In genomic region chr1:168545678-168546552, GRCh38 we compare ENCODE assay signal across 1 cellular context.
TF ChIP-seq lines count a peak whose summit lies in the region.
"Not testable (repeated sequence)": the region's sequence is repeated elsewhere in the genome, so short reads cannot be mapped to it uniquely, and the experiment has no call there.

No MANE protein-coding gene starts in this region.

TF ChIP-seq in HepG2, 621 proteins besides CTCF, POLR2A, EP300 and RAD21:
- TF ChIP-seq, protein P1, sequence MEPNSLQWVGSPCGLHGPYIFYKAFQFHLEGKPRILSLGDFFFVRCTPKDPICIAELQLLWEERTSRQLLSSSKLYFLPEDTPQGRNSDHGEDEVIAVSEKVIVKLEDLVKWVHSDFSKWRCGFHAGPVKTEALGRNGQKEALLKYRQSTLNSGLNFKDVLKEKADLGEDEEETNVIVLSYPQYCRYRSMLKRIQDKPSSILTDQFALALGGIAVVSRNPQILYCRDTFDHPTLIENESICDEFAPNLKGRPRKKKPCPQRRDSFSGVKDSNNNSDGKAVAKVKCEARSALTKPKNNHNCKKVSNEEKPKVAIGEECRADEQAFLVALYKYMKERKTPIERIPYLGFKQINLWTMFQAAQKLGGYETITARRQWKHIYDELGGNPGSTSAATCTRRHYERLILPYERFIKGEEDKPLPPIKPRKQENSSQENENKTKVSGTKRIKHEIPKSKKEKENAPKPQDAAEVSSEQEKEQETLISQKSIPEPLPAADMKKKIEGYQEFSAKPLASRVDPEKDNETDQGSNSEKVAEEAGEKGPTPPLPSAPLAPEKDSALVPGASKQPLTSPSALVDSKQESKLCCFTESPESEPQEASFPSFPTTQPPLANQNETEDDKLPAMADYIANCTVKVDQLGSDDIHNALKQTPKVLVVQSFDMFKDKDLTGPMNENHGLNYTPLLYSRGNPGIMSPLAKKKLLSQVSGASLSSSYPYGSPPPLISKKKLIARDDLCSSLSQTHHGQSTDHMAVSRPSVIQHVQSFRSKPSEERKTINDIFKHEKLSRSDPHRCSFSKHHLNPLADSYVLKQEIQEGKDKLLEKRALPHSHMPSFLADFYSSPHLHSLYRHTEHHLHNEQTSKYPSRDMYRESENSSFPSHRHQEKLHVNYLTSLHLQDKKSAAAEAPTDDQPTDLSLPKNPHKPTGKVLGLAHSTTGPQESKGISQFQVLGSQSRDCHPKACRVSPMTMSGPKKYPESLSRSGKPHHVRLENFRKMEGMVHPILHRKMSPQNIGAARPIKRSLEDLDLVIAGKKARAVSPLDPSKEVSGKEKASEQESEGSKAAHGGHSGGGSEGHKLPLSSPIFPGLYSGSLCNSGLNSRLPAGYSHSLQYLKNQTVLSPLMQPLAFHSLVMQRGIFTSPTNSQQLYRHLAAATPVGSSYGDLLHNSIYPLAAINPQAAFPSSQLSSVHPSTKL (CRISPR knock-in tag; IDR thresholded peaks at IDR 0.05) = peak; percentile 65
- TF ChIP-seq ZKSCAN8 (CRISPR knock-in tag; IDR thresholded peaks at IDR 0.05; ENCODE audit: borderline replicate concordance) (peak; percentile 37; the same call in 1 of the 2 replicates), ZNF331 (CRISPR knock-in tag; IDR thresholded peaks at IDR 0.05) (peak; percentile 65; the same call in 1 of the 2 replicates), STAG1 (CRISPR knock-in tag; IDR thresholded peaks at IDR 0.05) (peak; percentile 77), MIXL1 (CRISPR knock-in tag; IDR thresholded peaks at IDR 0.05) (peak; percentile 76), SMAD3 (CRISPR knock-in tag; IDR thresholded peaks at IDR 0.05) (0 out of 2 replicates have a peak, but pooled peaks have one; percentile 23), GATAD1 (CRISPR knock-in tag; IDR thresholded peaks at IDR 0.05) (0 out of 2 replicates have a peak, but pooled peaks have one; percentile 16), GATAD2A (CRISPR knock-in tag; IDR thresholded peaks at IDR 0.05) (peak; percentile 58), SKI (IDR thresholded peaks at IDR 0.05; ENCODE audit: partially characterized antibody) (peak; percentile 14), ZBTB25 (CRISPR knock-in tag; IDR thresholded peaks at IDR 0.05) (0 out of 2 replicates have a peak, but pooled peaks have one; percentile 22), BCL6 (CRISPR knock-in tag; IDR thresholded peaks at IDR 0.05) (peak; percentile 47), SOX13 (CRISPR knock-in tag; conservative IDR thresholded peaks at IDR 0.05 in 1 of 2, IDR thresholded peaks at IDR 0.05 in 1 of 2) (peak in 1 of 2 experiments; percentile 43; a peak in 1 of 4 replicates), ZNF644 (CRISPR knock-in tag; IDR thresholded peaks at IDR 0.05; ENCODE audit: low read depth) (0 out of 2 replicates have a peak, but pooled peaks have one; percentile 55), RXRB (CRISPR knock-in tag; IDR thresholded peaks at IDR 0.05; ENCODE audit: borderline replicate concordance) (peak; percentile 34; the same call in 1 of the 2 replicates), NCOR1 (IDR thresholded peaks at IDR 0.05; ENCODE audit: borderline replicate concordance, low read length) (peak; percentile 45; the same call in 1 of the 2 replicates), ELF3 (CRISPR knock-in tag; IDR thresholded peaks at IDR 0.05) (0 out of 2 replicates have a peak, but pooled peaks have one; percentile 36), CEBPB (IDR thresholded peaks at IDR 0.05; ENCODE audit: borderline replicate concordance, low read depth, low read length) (peak; percentile 94), ERF (CRISPR knock-in tag; IDR thresholded peaks at IDR 0.05) (0 out of 2 replicates have a peak, but pooled peaks have one; percentile 57), FOXA3 (CRISPR knock-in tag; IDR thresholded peaks at IDR 0.05) (peak; percentile 42; the same call in 1 of the 2 replicates), CEBPG (CRISPR knock-in tag; IDR thresholded peaks at IDR 0.05) (peak; percentile 95), THRA (CRISPR knock-in tag; IDR thresholded peaks at IDR 0.05; ENCODE audit: borderline replicate concordance) (0 out of 2 replicates have a peak, but pooled peaks have one; percentile 23), KAT8 (CRISPR knock-in tag; IDR thresholded peaks at IDR 0.05) (peak; percentile 39; the same call in 1 of the 2 replicates), SMC3 (IDR thresholded peaks at IDR 0.05; ENCODE audit: low read length) (peak; percentile 78), KLF16 (CRISPR knock-in tag; IDR thresholded peaks at IDR 0.05) (0 out of 4 replicates have a peak, but pooled peaks of 1 of the 2 experiments have one; percentile 36), HNF4A (CRISPR knock-in tag; IDR thresholded peaks at IDR 0.05) (peak; percentile 23; the same call in 1 of the 2 replicates), HDAC2 (CRISPR knock-in tag; IDR thresholded peaks at IDR 0.05) (0 out of 2 replicates have a peak, but pooled peaks have one; percentile 29), SOX5 (CRISPR knock-in tag; IDR thresholded peaks at IDR 0.05; ENCODE audit: borderline replicate concordance) (peak; percentile 42; the same call in 1 of the 2 replicates), RCOR2 (CRISPR knock-in tag; IDR thresholded peaks at IDR 0.05) (0 out of 2 replicates have a peak, but pooled peaks have one; percentile 38), HOMEZ (CRISPR knock-in tag; IDR thresholded peaks at IDR 0.05; ENCODE audit: low read depth) (peak; percentile 84)
- TF ChIP-seq, protein P2, sequence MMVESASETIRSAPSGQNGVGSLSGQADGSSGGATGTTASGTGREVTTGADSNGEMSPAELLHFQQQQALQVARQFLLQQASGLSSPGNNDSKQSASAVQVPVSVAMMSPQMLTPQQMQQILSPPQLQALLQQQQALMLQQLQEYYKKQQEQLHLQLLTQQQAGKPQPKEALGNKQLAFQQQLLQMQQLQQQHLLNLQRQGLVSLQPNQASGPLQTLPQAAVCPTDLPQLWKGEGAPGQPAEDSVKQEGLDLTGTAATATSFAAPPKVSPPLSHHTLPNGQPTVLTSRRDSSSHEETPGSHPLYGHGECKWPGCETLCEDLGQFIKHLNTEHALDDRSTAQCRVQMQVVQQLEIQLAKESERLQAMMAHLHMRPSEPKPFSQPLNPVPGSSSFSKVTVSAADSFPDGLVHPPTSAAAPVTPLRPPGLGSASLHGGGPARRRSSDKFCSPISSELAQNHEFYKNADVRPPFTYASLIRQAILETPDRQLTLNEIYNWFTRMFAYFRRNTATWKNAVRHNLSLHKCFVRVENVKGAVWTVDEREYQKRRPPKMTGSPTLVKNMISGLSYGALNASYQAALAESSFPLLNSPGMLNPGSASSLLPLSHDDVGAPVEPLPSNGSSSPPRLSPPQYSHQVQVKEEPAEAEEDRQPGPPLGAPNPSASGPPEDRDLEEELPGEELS (CRISPR knock-in tag; IDR thresholded peaks at IDR 0.05) = 0 out of 2 replicates have a peak, but pooled peaks have one; percentile 35
- TF ChIP-seq, protein P3, sequence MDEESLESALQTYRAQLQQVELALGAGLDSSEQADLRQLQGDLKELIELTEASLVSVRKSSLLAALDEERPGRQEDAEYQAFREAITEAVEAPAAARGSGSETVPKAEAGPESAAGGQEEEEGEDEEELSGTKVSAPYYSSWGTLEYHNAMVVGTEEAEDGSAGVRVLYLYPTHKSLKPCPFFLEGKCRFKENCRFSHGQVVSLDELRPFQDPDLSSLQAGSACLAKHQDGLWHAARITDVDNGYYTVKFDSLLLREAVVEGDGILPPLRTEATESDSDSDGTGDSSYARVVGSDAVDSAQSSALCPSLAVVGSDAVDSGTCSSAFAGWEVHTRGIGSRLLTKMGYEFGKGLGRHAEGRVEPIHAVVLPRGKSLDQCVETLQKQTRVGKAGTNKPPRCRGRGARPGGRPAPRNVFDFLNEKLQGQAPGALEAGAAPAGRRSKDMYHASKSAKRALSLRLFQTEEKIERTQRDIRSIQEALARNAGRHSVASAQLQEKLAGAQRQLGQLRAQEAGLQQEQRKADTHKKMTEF (CRISPR knock-in tag; IDR thresholded peaks at IDR 0.05) = 0 out of 2 replicates have a peak, but pooled peaks have one; percentile 30
- not testable (repeated sequence) for TF ChIP-seq SOX13 (IDR thresholded peaks at IDR 0.05)
- TF ChIP-seq, protein P4, sequence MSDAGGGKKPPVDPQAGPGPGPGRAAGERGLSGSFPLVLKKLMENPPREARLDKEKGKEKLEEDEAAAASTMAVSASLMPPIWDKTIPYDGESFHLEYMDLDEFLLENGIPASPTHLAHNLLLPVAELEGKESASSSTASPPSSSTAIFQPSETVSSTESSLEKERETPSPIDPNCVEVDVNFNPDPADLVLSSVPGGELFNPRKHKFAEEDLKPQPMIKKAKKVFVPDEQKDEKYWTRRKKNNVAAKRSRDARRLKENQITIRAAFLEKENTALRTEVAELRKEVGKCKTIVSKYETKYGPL (CRISPR knock-in tag; IDR thresholded peaks at IDR 0.05) = peak; percentile 90
- TF ChIP-seq, protein P5, sequence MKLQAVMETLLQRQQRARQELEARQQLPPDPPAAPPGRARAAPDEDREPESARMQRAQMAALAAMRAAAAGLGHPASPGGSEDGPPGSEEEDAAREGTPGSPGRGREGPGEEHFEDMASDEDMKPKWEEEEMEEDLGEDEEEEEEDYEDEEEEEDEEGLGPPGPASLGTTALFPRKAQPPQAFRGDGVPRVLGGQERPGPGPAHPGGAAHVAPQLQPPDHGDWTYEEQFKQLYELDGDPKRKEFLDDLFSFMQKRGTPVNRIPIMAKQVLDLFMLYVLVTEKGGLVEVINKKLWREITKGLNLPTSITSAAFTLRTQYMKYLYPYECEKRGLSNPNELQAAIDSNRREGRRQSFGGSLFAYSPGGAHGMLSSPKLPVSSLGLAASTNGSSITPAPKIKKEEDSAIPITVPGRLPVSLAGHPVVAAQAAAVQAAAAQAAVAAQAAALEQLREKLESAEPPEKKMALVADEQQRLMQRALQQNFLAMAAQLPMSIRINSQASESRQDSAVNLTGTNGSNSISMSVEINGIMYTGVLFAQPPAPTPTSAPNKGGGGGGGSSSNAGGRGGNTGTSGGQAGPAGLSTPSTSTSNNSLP (IDR thresholded peaks at IDR 0.05; ENCODE audit: low read depth, low read length) = 0 out of 2 replicates have a peak, but pooled peaks have one; percentile 16
